8 cellular contexts compared by ENCODE assay signal in genomic region chr2:224778474-224778877, GRCh38.
DNase-seq lines count a peak whose midpoint lies in the region; ATAC-seq and TF ChIP-seq lines count a peak whose summit lies in the region.

No MANE protein-coding gene starts in this region.

- H3K36me3 ChIP-seq in heart left ventricle (peaks cover 0 to 58% (median 0%) of the 10 kb centered on the region in 9 donors), trophoblast cell (ENCODE audit: control insufficient read depth in 1 of 2, insufficient read depth in 2 of 2, low read length in 2 of 2) (no peaks in the 10 kb centered on the region)

- H3K27me3 ChIP-seq in heart left ventricle (no peaks in the 10 kb centered on the region), trophoblast cell (ENCODE audit: insufficient read depth, low read length) (no peaks in the 10 kb centered on the region)

- H3K4me1 ChIP-seq in heart left ventricle (no peaks in the 10 kb centered on the region), trophoblast cell (ENCODE audit: control insufficient read depth in 1 of 2, insufficient read depth in 2 of 2, low read length in 2 of 2) (no peaks in the 10 kb centered on the region)

- H3K4me3 ChIP-seq in heart left ventricle (no peak overlapping the region), trophoblast cell (ENCODE audit: low read depth, low read length) (no peak overlapping the region)

- WGBS in heart left ventricle, 4 donors, result 31 to 34% (median 33%) methylated on average over 3 of the region's 3 CpGs
- WGBS in trophoblast cell (ENCODE audit: extremely low coverage, insufficient coverage, insufficient read length), result no CpG with 5 or more reads among the region's 3 CpGs

- H3K27ac ChIP-seq in heart left ventricle, result no peak overlapping the region
- no peak overlapping the region for H3K27ac ChIP-seq in trophoblast cell (ENCODE audit: low read depth, low read length)

- no peak overlapping the region for H2BK5ac ChIP-seq in trophoblast cell (ENCODE audit: low read depth, low read length, poor library complexity)

- no peak overlapping the region for H2AFZ ChIP-seq in trophoblast cell (ENCODE audit: insufficient read depth, low read length, poor library complexity)

- H4K8ac ChIP-seq in trophoblast cell (ENCODE audit: low read depth, low read length), result no peak overlapping the region

- H2BK12ac ChIP-seq in trophoblast cell (ENCODE audit: low read length), result no peak overlapping the region

- H3K18ac ChIP-seq in trophoblast cell (ENCODE audit: low read length), result no peak overlapping the region

- no peak for TF ChIP-seq POLR2A in heart left ventricle (IDR thresholded peaks at IDR 0.05)

- no peak overlapping the region for H3K4ac ChIP-seq in trophoblast cell (ENCODE audit: low read depth, low read length)

- no peaks in the 10 kb centered on the region for H3K9me3 Mint-ChIP-seq in activated T-cell treated with anti-CD3 and anti-CD28 coated beads, Interleukin-2, amount 50 U/mL, for 4 hours

- H3K36me3 Mint-ChIP-seq in activated T-cell treated with anti-CD3 and anti-CD28 coated beads, Interleukin-2, amount 50 U/mL, for 4 hours (ENCODE audit: insufficient read depth), result peaks cover 35% of the 10 kb centered on the region

- H3K14ac ChIP-seq in trophoblast cell (ENCODE audit: low read length), result no peak overlapping the region

- peak in 1 of 5 donors; percentile 15 for DNase-seq in heart left ventricle
- no peak for DNase-seq in cardiac septum (ENCODE audit: low spot score)
- DNase-seq in OCI-M1 (lab: John Stamatoyannopoulos, UW), result peak; percentile 70
- DNase-seq in activated T-cell treated with anti-CD3 and anti-CD28 coated beads, Interleukin-2, amount 50 U/mL, for 4 hours, result peak; percentile 49
- peak; percentile 86 for DNase-seq in fibroblast of peridontal ligament (ENCODE audit: extremely low read depth)
- DNase-seq in trophoblast cell, result peak; percentile 60 to 85

- intact Hi-C loops in heart left ventricle (cut with DNase I) (loop anchor here in 7 of 10 donors (2.0 to 10.0 kb wide), 5 partner anchors 134 to 808 kb away; no protein-coding TSS in a partner anchor), cardiac septum (cut with DNase I) (loop anchor here (5.0 kb wide), 1 partner anchor 421 kb away; no protein-coding TSS in a partner anchor)

- H2AK5ac ChIP-seq in trophoblast cell (ENCODE audit: low read length), result no peak overlapping the region

- TF ChIP-seq CTCF in heart left ventricle (IDR thresholded peaks at IDR 0.05), result peak; percentile 66 to 84 (median 76)

- no peaks in the 10 kb centered on the region for H3K27me3 Mint-ChIP-seq in activated T-cell treated with anti-CD3 and anti-CD28 coated beads, Interleukin-2, amount 50 U/mL, for 4 hours (ENCODE audit: low read depth)

- H3K79me2 ChIP-seq in trophoblast cell (ENCODE audit: control insufficient read depth, insufficient read depth, low read length, poor library complexity), result no peaks in the 10 kb centered on the region

- no peak overlapping the region for H3K4me2 ChIP-seq in trophoblast cell (ENCODE audit: low read length)

- no peaks in the 10 kb centered on the region for H3K4me1 Mint-ChIP-seq in activated T-cell treated with anti-CD3 and anti-CD28 coated beads, Interleukin-2, amount 50 U/mL, for 4 hours (ENCODE audit: low read depth)

- H3K9ac ChIP-seq in trophoblast cell (ENCODE audit: low read length), result no peak overlapping the region

- H4K91ac ChIP-seq in trophoblast cell (ENCODE audit: low read depth, low read length), result no peak overlapping the region

- H3K23ac ChIP-seq in trophoblast cell (ENCODE audit: low read length), result no peak overlapping the region

- no peaks in the 10 kb centered on the region for H3K79me1 ChIP-seq in trophoblast cell (ENCODE audit: low read length)

- H2BK120ac ChIP-seq in trophoblast cell (ENCODE audit: insufficient read depth, low read length, poor library complexity), result no peak overlapping the region

- no peaks in the 10 kb centered on the region for H3K9me3 ChIP-seq in heart left ventricle
- no peaks in the 10 kb centered on the region for H3K9me3 ChIP-seq in trophoblast cell (ENCODE audit: insufficient read depth, low read depth, low read length)

- no peak overlapping the region for H4K12ac ChIP-seq in trophoblast cell (ENCODE audit: low read depth, low read length)

- H3K4me3 Mint-ChIP-seq in activated T-cell treated with anti-CD3 and anti-CD28 coated beads, Interleukin-2, amount 50 U/mL, for 4 hours, result no peak overlapping the region

- peak in 1 of 4 donors; percentile 52 for ATAC-seq in heart left ventricle
- peak; percentile 57 for ATAC-seq in HG03095 (IDR thresholded peaks at IDR 0.05; ENCODE audit: unreplicated experiment)
- ATAC-seq in activated T-cell treated with anti-CD3 and anti-CD28 coated beads, Interleukin-2, amount 50 U/mL, for 4 hours, result peak; percentile 38 to 55
- ATAC-seq in GM21576 (IDR thresholded peaks at IDR 0.05; ENCODE audit: unreplicated experiment), result no peak
